Comparison of ENCODE assay signal across 1 cellular context in genomic region chr15:63888146-63888545, GRCh38.
TF ChIP-seq lines count a peak whose summit lies in the region.

No MANE protein-coding gene starts in this region.

TF ChIP-seq in GM12878, 131 proteins besides CTCF, POLR2A, EP300 and RAD21 (continued from another document):
- TF ChIP-seq E4F1 (IDR thresholded peaks at IDR 0.05; ENCODE audit: borderline replicate concordance, partially characterized antibody) (no peak), PKNOX1 (IDR thresholded peaks at IDR 0.05) (no peak)
TF ChIP-seq in GM12878: peak in this region for 0.
